ENCODE assay signal across 16 cellular contexts in the genomic region with DNA sequence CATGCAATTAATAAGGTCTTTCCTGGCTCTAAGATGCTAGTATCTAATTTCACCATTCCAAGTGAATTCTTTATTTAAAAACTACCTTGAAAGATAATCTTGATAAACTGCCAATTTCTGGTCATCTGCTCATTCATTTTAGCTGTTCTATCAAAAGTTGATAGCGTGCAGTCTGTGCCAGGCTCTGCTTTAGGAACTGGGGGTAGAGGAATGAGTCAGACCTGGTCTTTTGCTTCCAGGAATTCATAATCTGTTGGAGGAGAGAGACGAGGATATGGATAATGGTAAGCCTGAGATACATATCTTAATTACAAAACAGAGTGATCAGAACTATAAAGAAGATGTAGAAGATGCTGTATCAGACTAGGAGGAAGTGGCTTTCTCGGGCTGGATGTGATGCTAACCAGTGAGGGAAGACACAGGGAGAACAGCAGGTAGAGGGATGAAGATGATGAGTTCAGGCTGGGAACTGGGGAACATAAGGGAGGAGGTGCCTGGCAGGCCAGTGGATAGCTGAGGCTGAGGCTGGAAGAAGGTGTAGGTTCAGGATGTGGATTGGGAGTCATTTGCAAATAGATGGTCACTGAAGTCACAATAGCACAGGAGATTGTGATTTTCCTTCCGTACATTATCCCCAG. TPM values are rescaled to one million over a fixed set of nuclear protein-coding genes. Genes with fewer than 3 reads are reported as not detected.
DNase-seq lines count a peak whose midpoint lies in the region; ATAC-seq and TF ChIP-seq lines count a peak whose summit lies in the region.
"Had no signal": no experiment of that assay in that cellular context is flagged by ENCODE, and none has a peak within 500 bp of the region (broad histone marks: within the 10 kb centered on the region; RNA-seq: fewer than 3 reads in every experiment).

No MANE protein-coding gene starts in this region.

- H3K36me3 Mint-ChIP-seq in HFFc6 (ENCODE audit: low read depth) (no peaks in the 10 kb centered on the region), WTC11 (no peaks in the 10 kb centered on the region)
- no peaks in the 10 kb centered on the region for H3K36me3 Mint-ChIP-seq in activated CD4-positive, alpha-beta T cell treated with anti-CD3 and anti-CD28 coated beads, Interleukin-2, amount 10 ng/mL, durations not matched to agents 7 days and 5 days (ENCODE audit: low read depth)

- intact Hi-C loops in sigmoid colon (cut with DNase I) = no loop called here

- H3K9me3 ChIP-seq in right atrium auricular region (no peaks in the 10 kb centered on the region), sigmoid colon (no peaks in the 10 kb centered on the region)
- H3K9me3 ChIP-seq: gastroesophageal sphincter, thoracic aorta had no signal

- TF ChIP-seq POLR2A in sigmoid colon (IDR thresholded peaks at IDR 0.05) = no peak

- H3K9me3 Mint-ChIP-seq in HFFc6 (no peaks in the 10 kb centered on the region), WTC11 (no peaks in the 10 kb centered on the region)
- H3K9me3 Mint-ChIP-seq in activated CD4-positive, alpha-beta T cell treated with anti-CD3 and anti-CD28 coated beads, Interleukin-2, amount 10 ng/mL, durations not matched to agents 7 days and 5 days = no peaks in the 10 kb centered on the region
- H3K9me3 Mint-ChIP-seq: activated CD8-positive, alpha-beta T cell treated with anti-CD3 and anti-CD28 coated beads for 36 hours had no signal

- H3K27me3 ChIP-seq in right atrium auricular region (no peaks in the 10 kb centered on the region), sigmoid colon (no peaks in the 10 kb centered on the region)
- H3K27me3 ChIP-seq: gastroesophageal sphincter had no signal

- ATAC-seq in WTC11 (peak; percentile 50), HG02798 (IDR thresholded peaks at IDR 0.05; ENCODE audit: poor library complexity, unreplicated experiment) (no peak)
- ATAC-seq: activated CD8-positive, alpha-beta T cell treated with anti-CD3 and anti-CD28 coated beads for 36 hours; gastroesophageal sphincter had no signal

- peaks cover 36% of the 10 kb centered on the region for H3K4me1 Mint-ChIP-seq in HFFc6 (ENCODE audit: low read depth)
- peaks cover 13% of the 10 kb centered on the region for H3K4me1 Mint-ChIP-seq in WTC11
- peaks cover 31% of the 10 kb centered on the region for H3K4me1 Mint-ChIP-seq in activated CD4-positive, alpha-beta T cell treated with anti-CD3 and anti-CD28 coated beads, Interleukin-2, amount 10 ng/mL, durations not matched to agents 7 days and 5 days

- peaks cover 0 to 16% of the 10 kb centered on the region in 2 donors for H3K4me1 ChIP-seq in right atrium auricular region
- peaks cover 0 to 21% (median 15%) of the 10 kb centered on the region in 4 donors for H3K4me1 ChIP-seq in sigmoid colon
- H3K4me1 ChIP-seq: gastroesophageal sphincter had no signal

- CTCF ChIA-PET in WTC11 (lab: Charles Lee) = interaction anchor here (0.7 to 3.5 kb wide), 6 partner anchors 12 to 148 kb away, joined by 3 to 25 read pairs (median 4); no protein-coding TSS in a partner anchor
- CTCF ChIA-PET in activated CD4-positive, alpha-beta T cell treated with anti-CD3 and anti-CD28 coated beads, Interleukin-2, amount 10 ng/mL, durations not matched to agents 7 days and 5 days (lab: Charles Lee) = interaction anchor here (1.3 kb wide), 1 partner anchor 10 kb away, joined by 4 read pairs; no protein-coding TSS in a partner anchor

- peaks cover 4% of the 10 kb centered on the region for H3K27me3 Mint-ChIP-seq in HFFc6 (ENCODE audit: insufficient read depth)
- peaks cover 19% of the 10 kb centered on the region for H3K27me3 Mint-ChIP-seq in WTC11 (ENCODE audit: low read depth)
- peaks cover 16% of the 10 kb centered on the region for H3K27me3 Mint-ChIP-seq in activated CD4-positive, alpha-beta T cell treated with anti-CD3 and anti-CD28 coated beads, Interleukin-2, amount 10 ng/mL, durations not matched to agents 7 days and 5 days

- WGBS in sigmoid colon, 2 donors = 56 to 71% methylated on average over 4 of the region's 4 CpGs

- H3K27ac ChIP-seq in right atrium auricular region (peak overlapping the region; percentile 35 to 41), sigmoid colon (peak overlapping the region in 3 of 4 donors; percentile 69 to 73 (median 72))
- H3K27ac ChIP-seq: C4-2B, gastroesophageal sphincter, thoracic aorta had no signal

- no peak overlapping the region for H3K4me3 Mint-ChIP-seq in HFFc6
- no peak overlapping the region for H3K4me3 Mint-ChIP-seq in WTC11
- no peak overlapping the region for H3K4me3 Mint-ChIP-seq in activated CD4-positive, alpha-beta T cell treated with anti-CD3 and anti-CD28 coated beads, Interleukin-2, amount 10 ng/mL, durations not matched to agents 7 days and 5 days
- H3K4me3 Mint-ChIP-seq: activated CD8-positive, alpha-beta T cell treated with anti-CD3 and anti-CD28 coated beads for 36 hours had no signal

- H3K36me3 ChIP-seq in right atrium auricular region (no peaks in the 10 kb centered on the region), sigmoid colon (no peaks in the 10 kb centered on the region)
- H3K36me3 ChIP-seq: gastroesophageal sphincter, thoracic aorta had no signal

- DNase-seq in HFFc6 = no peak
- no peak for DNase-seq in WTC11 (ENCODE audit: low spot score)
- no peak for DNase-seq in right atrium auricular region (ENCODE audit: low spot score)
- no peak for DNase-seq in sigmoid colon
- no peak for DNase-seq in activated CD4-positive, alpha-beta T cell treated with anti-CD3 and anti-CD28 coated beads, Interleukin-2, amount 10 ng/mL, durations not matched to agents 7 days and 5 days
- DNase-seq in GM20000 (ENCODE audit: low spot score) = no peak
- DNase-seq: activated CD8-positive, alpha-beta T cell treated with anti-CD3 and anti-CD28 coated beads for 36 hours; NCI-H2081; NCI-H82; posterior cingulate gyrus; SHP77 treated with DMSO at 0.1 percent for 48 hours; stimulated activated CD4-positive, alpha-beta T cell treated with anti-CD3 and anti-CD28 coated beads, Interleukin-1b, Interleukin-23, amount 100 ng/mL, for 48 hours had no signal

- H3K4me3 ChIP-seq in right atrium auricular region (no peak overlapping the region), sigmoid colon (no peak overlapping the region)
- H3K4me3 ChIP-seq: gastroesophageal sphincter, thoracic aorta had no signal

- H3K27ac Mint-ChIP-seq in HFFc6 (peak overlapping the region; percentile 5; the same call in 1 of the 2 replicates), WTC11 (no peak overlapping the region)
- H3K27ac Mint-ChIP-seq in activated CD4-positive, alpha-beta T cell treated with anti-CD3 and anti-CD28 coated beads, Interleukin-2, amount 10 ng/mL, durations not matched to agents 7 days and 5 days = no peak overlapping the region
- H3K27ac Mint-ChIP-seq: activated CD8-positive, alpha-beta T cell treated with anti-CD3 and anti-CD28 coated beads for 36 hours had no signal

- no peak for TF ChIP-seq CTCF in HFFc6 (IDR thresholded peaks at IDR 0.05)
- TF ChIP-seq CTCF in WTC11 (IDR thresholded peaks at IDR 0.05) = no peak
- TF ChIP-seq CTCF in right atrium auricular region (IDR thresholded peaks at IDR 0.05) = no peak
- no peak for TF ChIP-seq CTCF in sigmoid colon (IDR thresholded peaks at IDR 0.05)
- TF ChIP-seq CTCF in GM20000 (IDR thresholded peaks at IDR 0.05; ENCODE audit: extremely low read depth, missing control alignments) = no peak

- no peak for TF ChIP-seq EP300 in sigmoid colon (IDR thresholded peaks at IDR 0.05)

- POLR2A ChIA-PET in WTC11 (lab: Charles Lee) = no interaction called here
- POLR2A ChIA-PET in activated CD4-positive, alpha-beta T cell treated with anti-CD3 and anti-CD28 coated beads, Interleukin-2, amount 10 ng/mL, durations not matched to agents 7 days and 5 days (lab: Charles Lee) = interaction anchor here (0.6 kb wide), 1 partner anchor 10 kb away, joined by 3 read pairs; no protein-coding TSS in a partner anchor

TF ChIP-seq in WTC11, 78 proteins besides CTCF, POLR2A, EP300 and RAD21 (continues in another document):
- TF ChIP-seq, protein P1, sequence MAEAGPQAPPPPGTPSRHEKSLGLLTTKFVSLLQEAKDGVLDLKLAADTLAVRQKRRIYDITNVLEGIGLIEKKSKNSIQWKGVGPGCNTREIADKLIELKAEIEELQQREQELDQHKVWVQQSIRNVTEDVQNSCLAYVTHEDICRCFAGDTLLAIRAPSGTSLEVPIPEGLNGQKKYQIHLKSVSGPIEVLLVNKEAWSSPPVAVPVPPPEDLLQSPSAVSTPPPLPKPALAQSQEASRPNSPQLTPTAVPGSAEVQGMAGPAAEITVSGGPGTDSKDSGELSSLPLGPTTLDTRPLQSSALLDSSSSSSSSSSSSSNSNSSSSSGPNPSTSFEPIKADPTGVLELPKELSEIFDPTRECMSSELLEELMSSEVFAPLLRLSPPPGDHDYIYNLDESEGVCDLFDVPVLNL (CRISPR knock-in tag; IDR thresholded peaks at IDR 0.05; ENCODE audit: borderline replicate concordance, low read depth) = no peak
- TF ChIP-seq PRRX2 (CRISPR knock-in tag; IDR thresholded peaks at IDR 0.05) = no peak
- TF ChIP-seq, protein P2, sequence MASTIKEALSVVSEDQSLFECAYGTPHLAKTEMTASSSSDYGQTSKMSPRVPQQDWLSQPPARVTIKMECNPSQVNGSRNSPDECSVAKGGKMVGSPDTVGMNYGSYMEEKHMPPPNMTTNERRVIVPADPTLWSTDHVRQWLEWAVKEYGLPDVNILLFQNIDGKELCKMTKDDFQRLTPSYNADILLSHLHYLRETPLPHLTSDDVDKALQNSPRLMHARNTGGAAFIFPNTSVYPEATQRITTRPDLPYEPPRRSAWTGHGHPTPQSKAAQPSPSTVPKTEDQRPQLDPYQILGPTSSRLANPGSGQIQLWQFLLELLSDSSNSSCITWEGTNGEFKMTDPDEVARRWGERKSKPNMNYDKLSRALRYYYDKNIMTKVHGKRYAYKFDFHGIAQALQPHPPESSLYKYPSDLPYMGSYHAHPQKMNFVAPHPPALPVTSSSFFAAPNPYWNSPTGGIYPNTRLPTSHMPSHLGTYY (CRISPR knock-in tag; IDR thresholded peaks at IDR 0.05) = no peak
- no peak for TF ChIP-seq FOXJ3 (CRISPR knock-in tag; IDR thresholded peaks at IDR 0.05; ENCODE audit: borderline replicate concordance)
- TF ChIP-seq RORB (CRISPR knock-in tag; IDR thresholded peaks at IDR 0.05) = no peak

RNA-seq across cellular contexts. Expression of a gene that starts 12.3 kb away (rescaled TPM):
- 100 to 1,000 TPM in 2 of 6 experiments, 10 to 100 TPM in 4; 86.5 to 105 (median 99.6) TPM for total RNA-seq in HFFc6 (2021; fragmentation: NEBNext Ultra II Directional; extraction: Animal tissue kit (Norgen Biotek cat#: 25700))
- total RNA-seq in WTC11 (2021) = 7.0 to 7.6 TPM (median 7.4 TPM) in 3 replicates
- total RNA-seq in right atrium auricular region = 100 to 1,000 TPM in 1 of 2 donors, 10 to 100 TPM in 1; 98.4 to 144 TPM
- total RNA-seq in sigmoid colon = 100 to 1,000 TPM in 3 of 4 donors, 10 to 100 TPM in 1; 96.3 to 199 (median 124) TPM
- polyA plus RNA-seq in sigmoid colon = 10 to 100 TPM; 56.2 to 96.3 (median 76.3) TPM
- 10 to 100 TPM; 43.2 to 48.3 TPM for total RNA-seq in activated CD4-positive, alpha-beta T cell treated with anti-CD3 and anti-CD28 coated beads, Interleukin-2, amount 10 ng/mL, durations not matched to agents 7 days and 5 days

RNA-seq across cellular contexts. Expression of a gene that starts 29.3 kb away (rescaled TPM):
- 1 to 10 TPM; 5.0 to 6.2 (median 5.6) TPM for total RNA-seq in HFFc6 (2021; fragmentation: NEBNext Ultra II Directional; extraction: Animal tissue kit (Norgen Biotek cat#: 25700))
- total RNA-seq in WTC11 (2021) (3.7 to 5.4 TPM (median 4.0 TPM) in 3 replicates), right atrium auricular region (1 to 10 TPM; 4.7 to 7.3 TPM), sigmoid colon (1 to 10 TPM; 5.8 to 8.2 (median 6.8) TPM)
- polyA plus RNA-seq in sigmoid colon = 1 to 10 TPM in 2 of 3 donors, under 1 TPM in 1; 0.69 to 2.1 (median 1.8) TPM
- total RNA-seq in activated CD4-positive, alpha-beta T cell treated with anti-CD3 and anti-CD28 coated beads, Interleukin-2, amount 10 ng/mL, durations not matched to agents 7 days and 5 days = 1 to 10 TPM; 1.5 to 2.2 TPM
